12 cellular contexts compared by ENCODE assay signal in genomic region chr6:110414669-110415296, GRCh38. TPM values are rescaled to one million over a fixed set of nuclear protein-coding genes. Genes with fewer than 3 reads are reported as not detected.
DNase-seq lines count a peak whose midpoint lies in the region; ATAC-seq and TF ChIP-seq lines count a peak whose summit lies in the region.
"Had no signal": no experiment of that assay in that cellular context is flagged by ENCODE, and none has a peak within 500 bp of the region (broad histone marks: within the 10 kb centered on the region; RNA-seq: fewer than 3 reads in every experiment).

No MANE protein-coding gene starts in this region.

- H3K79me2 ChIP-seq in mammary epithelial cell (ENCODE audit: insufficient read depth, low read length): no peaks in the 10 kb centered on the region

- no peaks in the 10 kb centered on the region for H3K9me3 ChIP-seq in mammary epithelial cell (replicated peaks; ENCODE audit: insufficient read depth, low read length)
- no peaks in the 10 kb centered on the region for H3K9me3 ChIP-seq in left lung
- H3K9me3 ChIP-seq: BE2C had no signal

- H3K36me3 ChIP-seq in mammary epithelial cell (ENCODE audit: insufficient read depth, low read length) (no peaks in the 10 kb centered on the region), left lung (no peaks in the 10 kb centered on the region)
- H3K36me3 ChIP-seq: BE2C had no signal

- no peaks in the 10 kb centered on the region for H3K27me3 ChIP-seq in mammary epithelial cell (ENCODE audit: insufficient read depth, low read length)
- H3K27me3 ChIP-seq in left lung: no peaks in the 10 kb centered on the region
- H3K27me3 ChIP-seq: BE2C had no signal

- WGBS in mammary epithelial cell (ENCODE audit: low coverage, missing lambda C conversion rate): 51% methylated on average over 6 of the region's 6 CpGs

- H4K20me1 ChIP-seq in mammary epithelial cell (ENCODE audit: insufficient read depth, low read length): no peaks in the 10 kb centered on the region

- in situ Hi-C loops in mammary epithelial cell (cut with MboI; ENCODE audit: low sequenced_read_pairs in 2 of 2): no loop called here

- H2AFZ ChIP-seq in mammary epithelial cell (ENCODE audit: low read depth, low read length): peak overlapping the region; percentile 78

- H3K4me3 ChIP-seq in mammary epithelial cell (replicated peaks in 1 of 3; ENCODE audit: insufficient read depth in 1 of 3, low read depth in 2 of 3, low read length in 3 of 3): peak overlapping the region in 1 of 3 experiments; percentile 30
- peak overlapping the region; percentile 12 to 34 for H3K4me3 ChIP-seq in left lung

- BruUV-seq in mammary epithelial cell (replicated peaks; lab: Mats Ljungman, UMichigan): no TSS peak

- no peak overlapping the region for H3K27ac ChIP-seq in mammary epithelial cell (ENCODE audit: insufficient read depth, low read depth, low read length)
- peak overlapping the region; percentile 51 to 64 for H3K27ac ChIP-seq in left lung

- TF ChIP-seq CTCF in mammary epithelial cell (conservative IDR thresholded peaks at IDR 0.05 in 1 of 2, IDR thresholded peaks at IDR 0.05 in 1 of 2; ENCODE audit: extremely low read depth in 1 of 2, insufficient read depth in 1 of 2, low read depth in 1 of 2, low read length in 2 of 2) (no peak), left lung (IDR thresholded peaks at IDR 0.05) (no peak)

- intact Hi-C loops in mammary epithelial cell (cut with micrococcal nuclease): no loop called here
- intact Hi-C loops in left lung (cut with DNase I): no loop called here
- intact Hi-C loops in sciatic nerve (cut with DNase I): no loop called here

- no peaks in the 10 kb centered on the region for H3K4me1 ChIP-seq in mammary epithelial cell (ENCODE audit: insufficient read depth, low read length)
- H3K4me1 ChIP-seq in left lung: peaks cover 0 to 4% of the 10 kb centered on the region in 2 donors

- CTCF ChIA-PET in mammary epithelial cell (lab: Charles Lee; ENCODE audit: low non-redundant PET): no interaction called here

- DNase-seq in Daoy (ENCODE audit: low read depth) (peak; percentile 29), mammary epithelial cell (no peak), left lung (no peak), sciatic nerve (ENCODE audit: low spot score) (no peak), occipital lobe (lab: John Stamatoyannopoulos, UW) (no peak)
- no peak for DNase-seq in central memory CD4-positive, alpha-beta T cell
- DNase-seq in activated CD4-positive, alpha-beta T cell treated with anti-CD3 and anti-CD28 coated beads, Interleukin-2, amount 50 U/mL, for 4 hours: no peak
- DNase-seq: activated CD8-positive, alpha-beta memory T cell treated with anti-CD3 and anti-CD28 coated beads, Interleukin-2, amount 50 U/mL, for 4 hours; T-helper 1 cell had no signal

- peak overlapping the region; percentile 67 for H3K4me2 ChIP-seq in mammary epithelial cell (ENCODE audit: insufficient read depth, low read depth, low read length)

- ATAC-seq in left lung (peak; percentile 46), sciatic nerve (peak; percentile 53), HG03135 (IDR thresholded peaks at IDR 0.05; ENCODE audit: unreplicated experiment) (no peak)

- dilution Hi-C loops in mammary epithelial cell (cut with HindIII; ENCODE audit: low sequenced_read_pairs): no loop called here

- H3K9ac ChIP-seq in mammary epithelial cell (ENCODE audit: insufficient read depth, low read length): no peak overlapping the region

RNA-seq across cellular contexts. Expression of gene DDO, which starts 0.6 kb away (rescaled TPM):
- 1.2 and 1.9 TPM in 2 replicates for total RNA-seq in Daoy (2014; rRNA removed; shearing (Covaris generic))
- 1 to 10 TPM in 1 of 2 donors, under 1 TPM in 1; 0.24 to 1.5 TPM for total RNA-seq in mammary epithelial cell
- 0.40 TPM for polyA plus RNA-seq in mammary epithelial cell
- polyA minus RNA-seq in mammary epithelial cell: not detected
- 1 to 10 TPM; 2.3 to 2.4 TPM for total RNA-seq in left lung
- 1.3 TPM for total RNA-seq in sciatic nerve
- 0.16 TPM for total RNA-seq in occipital lobe

RNA-seq across cellular contexts. Expression of gene METTL24, which starts 56.6 kb away (rescaled TPM):
- not detected in 2 replicates for total RNA-seq in Daoy (2014; rRNA removed; shearing (Covaris generic))
- total RNA-seq in mammary epithelial cell: not detected
- polyA plus RNA-seq in mammary epithelial cell: not detected
- not detected for polyA minus RNA-seq in mammary epithelial cell
- 1 to 10 TPM; 3.3 to 3.6 TPM for total RNA-seq in left lung
- total RNA-seq in sciatic nerve: 2.7 TPM
- total RNA-seq in occipital lobe: 2.5 TPM
- total RNA-seq: NCI-H460 had no signal
